ENCODE assay signal across 20 cellular contexts in the genomic region with DNA sequence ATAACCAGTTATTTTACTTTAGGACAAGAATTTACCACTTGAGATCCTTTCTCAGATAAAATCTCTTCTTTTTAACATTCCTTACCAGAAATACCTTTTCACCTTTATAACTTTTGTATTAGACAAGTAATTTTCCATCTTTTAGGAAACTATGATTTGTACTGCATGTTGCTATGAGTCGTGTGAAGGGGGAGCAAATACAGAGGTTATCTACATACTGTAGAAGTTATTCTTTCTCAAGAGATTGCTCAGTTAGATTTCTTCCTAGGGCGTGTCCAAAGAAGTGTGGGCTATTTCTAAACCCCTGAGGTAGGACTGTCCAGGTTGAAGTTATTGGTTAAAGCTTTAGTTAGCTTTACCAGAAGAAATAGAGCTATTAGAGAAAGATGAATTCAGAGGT. TPM values are rescaled to one million over a fixed set of nuclear protein-coding genes. Genes with fewer than 3 reads are reported as not detected.
DNase-seq lines count a peak whose midpoint lies in the region; ATAC-seq and TF ChIP-seq lines count a peak whose summit lies in the region.
"Had no signal": no experiment of that assay in that cellular context is flagged by ENCODE, and none has a peak within 500 bp of the region (broad histone marks: within the 10 kb centered on the region; RNA-seq: fewer than 3 reads in every experiment).

No MANE protein-coding gene starts in this region.

- no TSS peak for BruUV-seq in PC-9 (replicated peaks; lab: Mats Ljungman, UMichigan)

- H3K27ac ChIP-seq in PC-9, result peak overlapping the region; percentile 29; the same call in 1 of the 2 replicates
- H3K27ac ChIP-seq in lower lobe of right lung, result no peak overlapping the region
- H3K27ac ChIP-seq: 22Rv1, C4-2B, GM23248, RWPE1 had no signal

- H3K4me3 ChIP-seq in PC-9 (no peak overlapping the region), lower lobe of right lung (no peak overlapping the region)
- H3K4me3 ChIP-seq: GM23248 had no signal

- TF ChIP-seq CTCF in PC-9 (conservative IDR thresholded peaks at IDR 0.05) (no peak), lower lobe of right lung (IDR thresholded peaks at IDR 0.05) (no peak), type B pancreatic cell (conservative IDR thresholded peaks at IDR 0.05) (no peak)

- H3K36me3 ChIP-seq in PC-9 (ENCODE audit: low read depth) (no peaks in the 10 kb centered on the region), lower lobe of right lung (no peaks in the 10 kb centered on the region)

- H3K79me2 ChIP-seq in PC-9 (ENCODE audit: low read depth), result no peaks in the 10 kb centered on the region

- no peak overlapping the region for H3K4me2 ChIP-seq in PC-9

- H3K27me3 ChIP-seq in PC-9 (ENCODE audit: insufficient read depth, low read depth), result no peaks in the 10 kb centered on the region
- H3K27me3 ChIP-seq in lower lobe of right lung (ENCODE audit: low read depth), result no peaks in the 10 kb centered on the region

- peak; percentile 15 for DNase-seq in NOMO-1 treated with DMSO at 0.1 percent for 48 hours (lab: John Stamatoyannopoulos, UW; ENCODE audit: unreplicated experiment)
- no peak for DNase-seq in NOMO-1 treated with dmso at 0.1 percent for 144 hours (lab: John Stamatoyannopoulos, UW; ENCODE audit: unreplicated experiment)
- DNase-seq in PC-9, result peak in 1 of 2 experiments; percentile 71
- no peak for DNase-seq in lower lobe of right lung
- DNase-seq in type B pancreatic cell (ENCODE audit: extremely low spot score, unreplicated experiment), result no peak
- DNase-seq in islet precursor cell, result no peak
- no peak for DNase-seq in activated T-cell treated with anti-CD3 and anti-CD28 coated beads for 4 hours
- no peak for DNase-seq in AG20443 (ENCODE audit: low spot score)
- DNase-seq: AML-193, GM23248, H9, IMR-90, NCI-H1417 treated with DMSO at 0.1 percent for 48 hours, NCI-H187 treated with DMSO at 0.1 percent for 48 hours, NCI-H524 treated with DMSO at 0.1 percent for 48 hours, SIG-M5 had no signal

- ATAC-seq in lower lobe of right lung, result peak; percentile 67 to 72
- ATAC-seq: SK-N-SH treated with all-trans-retinoic acid at 6 μM for 48 hours had no signal

- no peak overlapping the region for H2AFZ ChIP-seq in PC-9
- H2AFZ ChIP-seq: GM23248 had no signal

- no peaks in the 10 kb centered on the region for H3K9me2 ChIP-seq in PC-9 (ENCODE audit: insufficient read depth)

- H3K4me1 ChIP-seq in PC-9 (replicated peaks; ENCODE audit: insufficient read depth) (peaks cover 53% of the 10 kb centered on the region), lower lobe of right lung (peaks cover 42% of the 10 kb centered on the region)

- peak overlapping the region; percentile 83 for H3K27ac Mint-ChIP-seq in type B pancreatic cell
- H3K27ac Mint-ChIP-seq: H9 had no signal

- peaks cover 13% of the 10 kb centered on the region for H3K9me3 Mint-ChIP-seq in type B pancreatic cell

- intact Hi-C loops in PC-9 (cut with micrococcal nuclease; ENCODE audit: unreplicated experiment) (no loop called here), lower lobe of right lung (cut with DNase I) (no loop called here)

- no peak overlapping the region for H3K4me3 Mint-ChIP-seq in type B pancreatic cell
- H3K4me3 Mint-ChIP-seq: H9 had no signal

- H3K9me3 ChIP-seq in PC-9 (ENCODE audit: insufficient read depth, low read depth) (no peaks in the 10 kb centered on the region), lower lobe of right lung (no peaks in the 10 kb centered on the region)

- no peaks in the 10 kb centered on the region for H4K20me1 ChIP-seq in PC-9 (ENCODE audit: insufficient read depth)

- H3K4me1 Mint-ChIP-seq in type B pancreatic cell (ENCODE audit: unreplicated experiment), result peaks cover 17% of the 10 kb centered on the region

- H3K36me3 Mint-ChIP-seq in type B pancreatic cell, result peaks cover 5% of the 10 kb centered on the region

- POLR2A ChIA-PET in PC-9 (lab: Charles Lee; ENCODE audit: unreplicated experiment), result no interaction called here

- CTCF ChIA-PET in PC-9 (lab: Charles Lee), result no interaction called here

- no peaks in the 10 kb centered on the region for H3K27me3 Mint-ChIP-seq in type B pancreatic cell

- peaks cover 35% of the 10 kb centered on the region for H3F3A ChIP-seq in PC-9 (ENCODE audit: insufficient read depth, low read depth)

RNA-seq across cellular contexts. Expression of a gene that starts 30.2 kb away (rescaled TPM):
- 34.3 and 51.9 TPM in 2 replicates for total RNA-seq in PC-9 (2021)
- 29.8 TPM for total RNA-seq in lower lobe of right lung
- 30.4 and 39.5 TPM in 2 replicates for total RNA-seq in type B pancreatic cell (ENCODE audit: low replicate concordance)
